ENCODE assay signal across 8 cellular contexts in genomic region chr1:7616076-7616833, GRCh38.
DNase-seq lines count a peak whose midpoint lies in the region; ATAC-seq, FAIRE-seq and TF ChIP-seq lines count a peak whose summit lies in the region.

No MANE protein-coding gene starts in this region.

- H2BK12ac ChIP-seq in H1 (ENCODE audit: low read depth, low read length), result no peak overlapping the region

- no peak overlapping the region for H3K23ac ChIP-seq in H1 (ENCODE audit: insufficient read length)

- H3K4me3 ChIP-seq in Panc1 (ENCODE audit: low read depth in 2 of 2, low read length in 2 of 2), result no peak overlapping the region
- no peak overlapping the region for H3K4me3 ChIP-seq in H1 (ENCODE audit: extremely low read depth in 1 of 4, insufficient read depth in 2 of 4, low read depth in 3 of 4, low read length in 4 of 4)
- H3K4me3 ChIP-seq in effector memory CD4-positive, alpha-beta T cell (ENCODE audit: insufficient read depth, low read depth, low read length, poor library complexity, severe bottlenecking), result no peak overlapping the region

- H3K56ac ChIP-seq in H1 (replicated peaks; ENCODE audit: insufficient read length, low read depth, low read length), result no peak overlapping the region

- POLR2A ChIA-PET in Panc1 (lab: Charles Lee) (no interaction called here), H1 (lab: Charles Lee; ENCODE audit: partially characterized antibody) (no interaction called here)

- H3K79me2 ChIP-seq in H1 (ENCODE audit: control insufficient read depth in 1 of 2, insufficient read depth in 2 of 2, low read length in 2 of 2), result no peaks in the 10 kb centered on the region

- H3K27me3 Mint-ChIP-seq in natural killer cell treated with Interleukin-12 subunit alpha and Interleukin-12 subunit beta and Interleukin-15 and Interleukin-18, amount 100 ng/mL, for 72 hours, result peaks cover 8 to 11% of the 10 kb centered on the region in 2 donors
- peaks cover 34% of the 10 kb centered on the region for H3K27me3 Mint-ChIP-seq in HFFc6 (ENCODE audit: insufficient read depth)

- H3K4me1 ChIP-seq in Panc1 (ENCODE audit: control insufficient read depth, insufficient read depth, low read length), result no peaks in the 10 kb centered on the region
- H3K4me1 ChIP-seq in H1 (replicated peaks in 1 of 4; ENCODE audit: control insufficient read depth in 3 of 4, insufficient read depth in 4 of 4, low read length in 3 of 4), result no peaks in the 10 kb centered on the region; a peak in 1 of 7 replicates
- H3K4me1 ChIP-seq in effector memory CD4-positive, alpha-beta T cell (ENCODE audit: control insufficient read depth, insufficient read depth, low read length, poor library complexity, severe bottlenecking), result no peaks in the 10 kb centered on the region

- DNase-seq in GM13977 (ENCODE audit: low spot score) (peak; percentile 58), Panc1 (ENCODE audit: low read depth, low spot score) (no peak), H1 (ENCODE audit: low read depth in 1 of 2, low spot score in 2 of 2) (peak in 1 of 2 experiments; percentile 90), HFFc6 (no peak), NCI-H446 (lab: John Stamatoyannopoulos, UW) (no peak), GM12891 (ENCODE audit: insufficient read length, low spot score) (no peak)
- peak; percentile 50 for DNase-seq in natural killer cell treated with Interleukin-12 subunit alpha and Interleukin-12 subunit beta and Interleukin-15 and Interleukin-18, amount 100 ng/mL, for 72 hours (ENCODE audit: low spot score)
- DNase-seq in effector memory CD4-positive, alpha-beta T cell, result no peak

- intact Hi-C loops in Panc1 (cut with micrococcal nuclease; ENCODE audit: unreplicated experiment), result no loop called here

- no peak overlapping the region for H2BK15ac ChIP-seq in H1 (ENCODE audit: low read length)

- H3K27ac Mint-ChIP-seq in natural killer cell treated with Interleukin-12 subunit alpha and Interleukin-12 subunit beta and Interleukin-15 and Interleukin-18, amount 100 ng/mL, for 72 hours, result no peak overlapping the region
- H3K27ac Mint-ChIP-seq in HFFc6, result no peak overlapping the region

- H3K79me1 ChIP-seq in H1 (ENCODE audit: low read depth, low read length), result no peaks in the 10 kb centered on the region

- no peak for TF ChIP-seq EP300 in H1 (IDR thresholded peaks at IDR 0.05; ENCODE audit: borderline replicate concordance in 1 of 2, low read depth in 2 of 2, low read length in 2 of 2)

- no peak overlapping the region for H2BK5ac ChIP-seq in H1 (ENCODE audit: low read depth, low read length)

- FAIRE-seq in H1 (lab: Jason Lieb, UNC), result no peak
- no peak for FAIRE-seq in GM12891 (lab: Jason Lieb, UNC)

- no peak overlapping the region for H4K91ac ChIP-seq in H1 (replicated peaks; ENCODE audit: insufficient read length, low read length)

- H3K27ac ChIP-seq in Panc1 (ENCODE audit: low read length), result no peak overlapping the region
- H3K27ac ChIP-seq in H1 (ENCODE audit: low read depth, low read length), result no peak overlapping the region
- no peak overlapping the region for H3K27ac ChIP-seq in effector memory CD4-positive, alpha-beta T cell (ENCODE audit: insufficient read depth, low read length, poor library complexity, severe bottlenecking)

- no peak overlapping the region for H2BK20ac ChIP-seq in H1 (ENCODE audit: low read length)

- no peak overlapping the region for H3K4me2 ChIP-seq in H1 (ENCODE audit: insufficient read depth in 1 of 2, low read depth in 2 of 2, low read length in 2 of 2)

- H3K9me3 ChIP-seq in Panc1 (ENCODE audit: control insufficient read depth, insufficient read depth, low read depth, low read length) (no peaks in the 10 kb centered on the region), H1 (ENCODE audit: insufficient read depth in 2 of 2, low read depth in 1 of 2, low read length in 1 of 2) (no peaks in the 10 kb centered on the region)
- no peaks in the 10 kb centered on the region for H3K9me3 ChIP-seq in effector memory CD4-positive, alpha-beta T cell (ENCODE audit: control insufficient read depth, low read length)

- H2AFZ ChIP-seq in H1 (ENCODE audit: low read length), result no peak overlapping the region

- H2BK120ac ChIP-seq in H1 (replicated peaks; ENCODE audit: low read depth, low read length), result no peak overlapping the region

- no peaks in the 10 kb centered on the region for H3K36me3 Mint-ChIP-seq in natural killer cell treated with Interleukin-12 subunit alpha and Interleukin-12 subunit beta and Interleukin-15 and Interleukin-18, amount 100 ng/mL, for 72 hours
- no peaks in the 10 kb centered on the region for H3K36me3 Mint-ChIP-seq in HFFc6 (ENCODE audit: low read depth)

- H3K27me3 ChIP-seq in Panc1 (ENCODE audit: control insufficient read depth, insufficient read depth, low read length), result peaks cover 6% of the 10 kb centered on the region
- H3K27me3 ChIP-seq in H1 (replicated peaks in 1 of 4; ENCODE audit: control insufficient read depth in 3 of 4, extremely low read depth in 1 of 4, insufficient read depth in 3 of 4, low read length in 3 of 4), result no peaks in the 10 kb centered on the region
- H3K27me3 ChIP-seq in effector memory CD4-positive, alpha-beta T cell (replicated peaks; ENCODE audit: control insufficient read depth, insufficient read depth, low read length, poor library complexity, severe bottlenecking), result no peaks in the 10 kb centered on the region

- H3K9me3 Mint-ChIP-seq in natural killer cell treated with Interleukin-12 subunit alpha and Interleukin-12 subunit beta and Interleukin-15 and Interleukin-18, amount 100 ng/mL, for 72 hours, result no peaks in the 10 kb centered on the region
- H3K9me3 Mint-ChIP-seq in HFFc6, result no peaks in the 10 kb centered on the region

- H4K20me1 ChIP-seq in H1 (replicated peaks in 1 of 2; ENCODE audit: control insufficient read depth in 1 of 2, insufficient read depth in 2 of 2, low read length in 2 of 2), result no peaks in the 10 kb centered on the region

- H3K4ac ChIP-seq in H1 (replicated peaks; ENCODE audit: insufficient read length, low read depth, low read length), result no peak overlapping the region

- no peaks in the 10 kb centered on the region for H3K23me2 ChIP-seq in H1 (ENCODE audit: low read depth, low read length)

- CTCF ChIA-PET in Panc1 (lab: Charles Lee), result no interaction called here
- CTCF ChIA-PET in H1 (lab: Charles Lee; ENCODE audit: partially characterized antibody), result interaction anchor here (0.9 kb wide), 1 partner anchor 42 kb away, joined by 3 read pairs; no protein-coding TSS in a partner anchor

- in situ Hi-C loops in GM13977 (cut with MboI; ENCODE audit: low pct_unique_long_range_greater_than_20kb, low sequenced_read_pairs, unreplicated experiment), result no loop called here
- in situ Hi-C loops in Panc1 (cut with HindIII; ENCODE audit: low pct_unique_long_range_greater_than_20kb, low sequenced_read_pairs), result no loop called here

- H2AK5ac ChIP-seq in H1 (ENCODE audit: low read depth, low read length), result no peak overlapping the region

- TF ChIP-seq POLR2A in H1 (IDR thresholded peaks at IDR 0.05; ENCODE audit: control extremely low read depth in 1 of 2, low read depth in 2 of 2, low read length in 2 of 2) (no peak), GM12891 (IDR thresholded peaks at IDR 0.05; ENCODE audit: low read depth, low read length) (no peak)

- no peak overlapping the region for H4K8ac ChIP-seq in H1 (ENCODE audit: extremely low read depth, insufficient read depth, low read length)

- 0 out of 2 replicates have a peak, but pooled peaks have one; percentile 40 for ATAC-seq in Panc1
- ATAC-seq in natural killer cell treated with Interleukin-12 subunit alpha and Interleukin-12 subunit beta and Interleukin-15 and Interleukin-18, amount 100 ng/mL, for 72 hours, result no peak

- H3K14ac ChIP-seq in H1 (ENCODE audit: insufficient read length), result no peak overlapping the region

- no peak for TF ChIP-seq RAD21 in H1 (IDR thresholded peaks at IDR 0.05 in 1 of 2, conservative IDR thresholded peaks at IDR 0.05 in 1 of 2; ENCODE audit: low read depth in 2 of 2, low read length in 2 of 2)

- H3K4me1 Mint-ChIP-seq in natural killer cell treated with Interleukin-12 subunit alpha and Interleukin-12 subunit beta and Interleukin-15 and Interleukin-18, amount 100 ng/mL, for 72 hours (ENCODE audit: low read depth in 2 of 2), result peaks cover 0 to 3% of the 10 kb centered on the region in 2 donors
- H3K4me1 Mint-ChIP-seq in HFFc6 (ENCODE audit: low read depth), result no peaks in the 10 kb centered on the region

- no peak overlapping the region for H4K5ac ChIP-seq in H1 (ENCODE audit: insufficient read length, low read depth, low read length)

- no peaks in the 10 kb centered on the region for H3K36me3 ChIP-seq in Panc1 (ENCODE audit: control insufficient read depth, insufficient read depth, low read length)
- H3K36me3 ChIP-seq in H1 (ENCODE audit: control insufficient read depth in 2 of 4, insufficient read depth in 4 of 4, low read length in 3 of 4), result no peaks in the 10 kb centered on the region
- no peaks in the 10 kb centered on the region for H3K36me3 ChIP-seq in effector memory CD4-positive, alpha-beta T cell (ENCODE audit: control insufficient read depth, insufficient read depth, low read length)

- TF ChIP-seq CTCF in GM13977 (IDR thresholded peaks at IDR 0.05; ENCODE audit: extremely low read depth, insufficient read depth, missing control alignments) (no peak), Panc1 (IDR thresholded peaks at IDR 0.05) (no peak), H1 (IDR thresholded peaks at IDR 0.05; ENCODE audit: control extremely low read depth in 1 of 3, insufficient read depth in 1 of 3, low read depth in 1 of 3, low read length in 3 of 3) (no peak), HFFc6 (IDR thresholded peaks at IDR 0.05) (no peak)

- WGBS in H1 (ENCODE audit: extremely low coverage in 1 of 2, insufficient coverage in 1 of 2, insufficient read length in 1 of 2, insufficient replicate concordance in 2 of 2, low coverage in 1 of 2, low lambda C conversion rate in 2 of 2, missing lambda C conversion rate in 1 of 2), 2 experiments, result 53% methylated on average over 14 of the region's 14 CpGs; no CpG with 5 or more reads in 1 of the 2 experiments

- H3K9ac ChIP-seq in H1 (replicated peaks in 1 of 4; ENCODE audit: extremely low read depth in 1 of 4, low read depth in 3 of 4, low read length in 3 of 4), result no peak overlapping the region

- no peak overlapping the region for H3K4me3 Mint-ChIP-seq in natural killer cell treated with Interleukin-12 subunit alpha and Interleukin-12 subunit beta and Interleukin-15 and Interleukin-18, amount 100 ng/mL, for 72 hours
- H3K4me3 Mint-ChIP-seq in HFFc6, result no peak overlapping the region

- BruUV-seq in Panc1 (replicated peaks; lab: Mats Ljungman, UMichigan), result no TSS peak

- no peak overlapping the region for H3K18ac ChIP-seq in H1 (ENCODE audit: extremely low read depth, low read length)

TF ChIP-seq in H1, 55 proteins besides CTCF, POLR2A, EP300 and RAD21 (continues in another document):
- no peak for TF ChIP-seq SAP30 (IDR thresholded peaks at IDR 0.05; ENCODE audit: insufficient read depth, insufficient replicate concordance, low read length)
- 0 out of 4 replicates have a peak, but pooled peaks of 1 of the 2 experiments have one; percentile 43 for TF ChIP-seq SIN3A (conservative IDR thresholded peaks at IDR 0.05 in 1 of 2, IDR thresholded peaks at IDR 0.05 in 1 of 2; ENCODE audit: low read depth in 1 of 2, low read length in 2 of 2)

TF ChIP-seq in GM12891, 5 proteins besides CTCF, POLR2A, EP300 and RAD21 (continues in another document):
- no peak for TF ChIP-seq SPI1 (IDR thresholded peaks at IDR 0.05; ENCODE audit: low read depth, low read length)
- no peak for TF ChIP-seq PAX5 (IDR thresholded peaks at IDR 0.05; ENCODE audit: insufficient read depth, low read length, severe bottlenecking)
- no peak for TF ChIP-seq TAF1 (IDR thresholded peaks at IDR 0.05; ENCODE audit: low read depth, low read length)

Comparison
In these comparisons a context has a peak if more than half of its experiments do, and no peak if none do; other contexts are left out.
1. DNase-seq: peak in GM13977 (single experiment) and natural killer cell treated with Interleukin-12 subunit alpha and Interleukin-12 subunit beta and Interleukin-15 and Interleukin-18, amount 100 ng/mL, for 72 hours (single experiment); none in Panc1 (single experiment), HFFc6 (single experiment), effector memory CD4-positive, alpha-beta T cell (0 of 3), NCI-H446 (0 of 2) and GM12891 (single experiment).